16 cellular contexts compared by ENCODE assay signal in the genomic region with DNA sequence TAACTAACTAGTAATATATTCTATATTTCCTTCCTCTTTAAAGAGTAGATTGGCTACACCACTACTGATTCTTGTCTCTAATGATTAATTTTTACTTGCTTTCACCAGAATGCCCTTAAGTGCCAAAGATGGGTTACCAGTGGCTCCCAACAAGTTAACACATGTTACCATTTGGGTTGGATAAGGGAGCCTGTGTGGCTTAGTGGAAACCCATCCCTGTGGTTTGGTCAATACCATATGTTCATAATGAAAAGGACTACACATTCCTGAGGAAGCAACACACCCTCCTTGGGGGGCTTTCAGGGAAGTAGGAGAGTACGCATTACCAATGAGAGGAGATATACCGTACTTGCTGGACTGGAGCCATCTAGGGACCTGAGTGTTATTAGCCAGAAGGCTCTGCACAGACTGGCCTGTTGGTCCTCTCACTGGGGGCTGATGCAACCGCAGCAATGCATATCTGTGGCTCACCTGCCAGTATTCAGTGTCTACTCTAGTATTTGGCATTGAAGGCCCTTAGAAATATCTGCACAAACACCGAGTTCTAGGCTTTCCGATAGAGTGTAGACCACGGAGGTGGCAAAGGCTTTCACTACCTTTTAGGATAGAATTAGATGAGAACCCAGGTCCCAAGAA. TPM values are rescaled to one million over a fixed set of nuclear protein-coding genes. Genes with fewer than 3 reads are reported as not detected.
DNase-seq lines count a peak whose midpoint lies in the region; FAIRE-seq and TF ChIP-seq lines count a peak whose summit lies in the region.
"Had no signal": no experiment of that assay in that cellular context is flagged by ENCODE, and none has a peak within 500 bp of the region (broad histone marks: within the 10 kb centered on the region; RNA-seq: fewer than 3 reads in every experiment).

No MANE protein-coding gene starts in this region.

- H2AFZ ChIP-seq in mammary epithelial cell (ENCODE audit: low read depth, low read length), result no peak overlapping the region
- H2AFZ ChIP-seq in astrocyte (ENCODE audit: low read depth, low read length), result no peak overlapping the region
- no peak overlapping the region for H2AFZ ChIP-seq in keratinocyte (ENCODE audit: control insufficient read depth, low read length)
- H2AFZ ChIP-seq: GM23338 had no signal

- H3K9me3 Mint-ChIP-seq in MCF 10A (ENCODE audit: unreplicated experiment), result no peaks in the 10 kb centered on the region
- H3K9me3 Mint-ChIP-seq in astrocyte (ENCODE audit: unreplicated experiment), result no peaks in the 10 kb centered on the region
- H3K9me3 Mint-ChIP-seq in activated CD4-positive, alpha-beta memory T cell treated with anti-CD3 and anti-CD28 coated beads for 36 hours, result no peaks in the 10 kb centered on the region
- H3K9me3 Mint-ChIP-seq: GM23338 had no signal

- no peak for TF ChIP-seq POLR2A in esophagus muscularis mucosa (IDR thresholded peaks at IDR 0.05; ENCODE audit: low read depth)

- no peak for TF ChIP-seq CTCF in mammary epithelial cell (conservative IDR thresholded peaks at IDR 0.05 in 1 of 2, IDR thresholded peaks at IDR 0.05 in 1 of 2; ENCODE audit: extremely low read depth in 1 of 2, insufficient read depth in 1 of 2, low read depth in 1 of 2, low read length in 2 of 2)
- no peak for TF ChIP-seq CTCF in MCF 10A (IDR thresholded peaks at IDR 0.05; ENCODE audit: unreplicated experiment)
- TF ChIP-seq CTCF in astrocyte (IDR thresholded peaks at IDR 0.05; ENCODE audit: insufficient read depth, low read depth, low read length), result no peak
- TF ChIP-seq CTCF in keratinocyte (optimal IDR thresholded peaks at IDR 0.05 in 1 of 3, IDR thresholded peaks at IDR 0.05 in 1 of 3, conservative IDR thresholded peaks at IDR 0.05 in 1 of 3; ENCODE audit: extremely low read depth in 1 of 3, insufficient read depth in 2 of 3, low read length in 3 of 3), result no peak
- no peak for TF ChIP-seq CTCF in esophagus muscularis mucosa (IDR thresholded peaks at IDR 0.05)

- H4K20me1 ChIP-seq in mammary epithelial cell (ENCODE audit: insufficient read depth, low read length) (no peaks in the 10 kb centered on the region), astrocyte (ENCODE audit: insufficient read depth, low read length) (no peaks in the 10 kb centered on the region), keratinocyte (ENCODE audit: control insufficient read depth, extremely low read depth, insufficient read depth, low read length) (no peaks in the 10 kb centered on the region)
- H4K20me1 ChIP-seq: BLaER1 treated with 17β-estradiol and CSF1 and Interleukin-3, amounts not matched to agents 10 nM and 100 nM had no signal

- H3K36me3 ChIP-seq in mammary epithelial cell (ENCODE audit: insufficient read depth, low read length) (no peaks in the 10 kb centered on the region), astrocyte (ENCODE audit: insufficient read depth, low read length) (no peaks in the 10 kb centered on the region), keratinocyte (ENCODE audit: control insufficient read depth in 2 of 2, extremely low read depth in 1 of 2, insufficient read depth in 2 of 2, low read length in 2 of 2) (no peaks in the 10 kb centered on the region), esophagus muscularis mucosa (no peaks in the 10 kb centered on the region)
- H3K36me3 ChIP-seq: BLaER1 treated with 17β-estradiol and CSF1 and Interleukin-3, amounts not matched to agents 10 nM and 100 nM had no signal

- FAIRE-seq in astrocyte (lab: Jason Lieb, UNC), result no peak
- no peak for FAIRE-seq in keratinocyte (lab: Jason Lieb, UNC)
- FAIRE-seq: GM12878 had no signal

- TF ChIP-seq EP300 in esophagus muscularis mucosa (IDR thresholded peaks at IDR 0.05), result no peak

- intact Hi-C loops in mammary epithelial cell (cut with micrococcal nuclease), result no loop called here
- intact Hi-C loops in MCF 10A (cut with micrococcal nuclease), result no loop called here
- intact Hi-C loops in activated CD4-positive, alpha-beta memory T cell treated with anti-CD3 and anti-CD28 coated beads for 36 hours (cut with micrococcal nuclease), result no loop called here
- intact Hi-C loops in esophagus muscularis mucosa (cut with DNase I), result no loop called here

- CTCF ChIA-PET in mammary epithelial cell (lab: Charles Lee; ENCODE audit: low non-redundant PET) (no interaction called here), MCF 10A (lab: Yijun Ruan, JAX) (no interaction called here)
- CTCF ChIA-PET in activated CD4-positive, alpha-beta memory T cell treated with anti-CD3 and anti-CD28 coated beads for 36 hours (lab: Charles Lee), result no interaction called here

- DNase-seq in mammary epithelial cell, result peak; percentile 53
- no peak for DNase-seq in MCF 10A (ENCODE audit: unreplicated experiment)
- no peak for DNase-seq in astrocyte (ENCODE audit: low read depth)
- DNase-seq in keratinocyte (ENCODE audit: low read depth, low spot score), result peak; percentile 81
- no peak for DNase-seq in activated CD4-positive, alpha-beta memory T cell treated with anti-CD3 and anti-CD28 coated beads for 36 hours
- DNase-seq in esophagus muscularis mucosa (ENCODE audit: extremely low spot score), result no peak
- no peak for DNase-seq in activated CD4-positive, alpha-beta T cell treated with anti-CD3 and anti-CD28 coated beads, Interleukin-2, amount 50 U/mL, for 48 hours
- no peak for DNase-seq in SHP77 treated with DMSO at 0.1 percent for 48 hours (lab: John Stamatoyannopoulos, UW)
- DNase-seq: ACHN; CD4-positive, CD25-positive, alpha-beta regulatory T cell; DMS79; H7 had no signal

- no peaks in the 10 kb centered on the region for H3K9me1 ChIP-seq in keratinocyte (ENCODE audit: control insufficient read depth, extremely low read depth, insufficient read depth, low read length)

- H3K9me3 ChIP-seq in mammary epithelial cell (replicated peaks; ENCODE audit: insufficient read depth, low read length) (no peaks in the 10 kb centered on the region), astrocyte (ENCODE audit: insufficient read depth, low read depth, low read length) (no peaks in the 10 kb centered on the region), keratinocyte (ENCODE audit: control insufficient read depth, low read depth, low read length) (no peaks in the 10 kb centered on the region), esophagus muscularis mucosa (no peaks in the 10 kb centered on the region)
- H3K9me3 ChIP-seq: BLaER1 treated with 17β-estradiol and CSF1 and Interleukin-3, amounts not matched to agents 10 nM and 100 nM had no signal

- H3K27me3 Mint-ChIP-seq in MCF 10A (ENCODE audit: insufficient read depth, unreplicated experiment) (peaks cover 87% of the 10 kb centered on the region), astrocyte (ENCODE audit: low read depth, unreplicated experiment) (peaks cover 29% of the 10 kb centered on the region)
- H3K27me3 Mint-ChIP-seq in activated CD4-positive, alpha-beta memory T cell treated with anti-CD3 and anti-CD28 coated beads for 36 hours, result peaks cover 38% of the 10 kb centered on the region

- H3K27ac Mint-ChIP-seq in MCF 10A (ENCODE audit: low read depth, unreplicated experiment), result no peak overlapping the region
- H3K27ac Mint-ChIP-seq in astrocyte (ENCODE audit: unreplicated experiment), result peak overlapping the region; percentile 14
- no peak overlapping the region for H3K27ac Mint-ChIP-seq in activated CD4-positive, alpha-beta memory T cell treated with anti-CD3 and anti-CD28 coated beads for 36 hours
- H3K27ac Mint-ChIP-seq: CD4-positive, CD25-positive, alpha-beta regulatory T cell; GM23338 had no signal

- dilution Hi-C loops in mammary epithelial cell (cut with HindIII; ENCODE audit: low sequenced_read_pairs), result no loop called here
- dilution Hi-C loops in keratinocyte (cut with MboI; ENCODE audit: extremely low pct_ligation_motif_present, low sequenced_read_pairs), result no loop called here

- in situ Hi-C loops in mammary epithelial cell (cut with MboI; ENCODE audit: low sequenced_read_pairs in 2 of 2), result no loop called here

- H3K27me3 ChIP-seq in mammary epithelial cell (ENCODE audit: insufficient read depth, low read length), result peaks cover 7% of the 10 kb centered on the region
- peaks cover 27% of the 10 kb centered on the region for H3K27me3 ChIP-seq in astrocyte (ENCODE audit: insufficient read depth, low read length)
- H3K27me3 ChIP-seq in keratinocyte (ENCODE audit: control insufficient read depth, extremely low read depth, insufficient read depth, low read length), result peaks cover 54% of the 10 kb centered on the region
- H3K27me3 ChIP-seq in esophagus muscularis mucosa, result peaks cover 0 to 14% (median 0%) of the 10 kb centered on the region in 4 donors
- H3K27me3 ChIP-seq: BLaER1 treated with 17β-estradiol and CSF1 and Interleukin-3, amounts not matched to agents 10 nM and 100 nM had no signal

- 61% methylated on average over 6 of the region's 6 CpGs for WGBS in mammary epithelial cell (ENCODE audit: low coverage, missing lambda C conversion rate)
- 95% methylated on average over 6 of the region's 6 CpGs for WGBS in esophagus muscularis mucosa

- H3K4me3 Mint-ChIP-seq in MCF 10A (ENCODE audit: unreplicated experiment) (no peak overlapping the region), astrocyte (ENCODE audit: unreplicated experiment) (no peak overlapping the region)
- H3K4me3 Mint-ChIP-seq in activated CD4-positive, alpha-beta memory T cell treated with anti-CD3 and anti-CD28 coated beads for 36 hours, result no peak overlapping the region
- H3K4me3 Mint-ChIP-seq: CD4-positive, CD25-positive, alpha-beta regulatory T cell; GM23338 had no signal

- H3K79me2 ChIP-seq in mammary epithelial cell (ENCODE audit: insufficient read depth, low read length) (no peaks in the 10 kb centered on the region), astrocyte (ENCODE audit: insufficient read depth, low read length) (no peaks in the 10 kb centered on the region), keratinocyte (ENCODE audit: control insufficient read depth, insufficient read depth, low read length) (no peaks in the 10 kb centered on the region)

- no peak overlapping the region for H3K9ac ChIP-seq in mammary epithelial cell (ENCODE audit: insufficient read depth, low read length)
- H3K9ac ChIP-seq in astrocyte (ENCODE audit: low read length), result no peak overlapping the region
- no peak overlapping the region for H3K9ac ChIP-seq in keratinocyte (ENCODE audit: control insufficient read depth, extremely low read depth, insufficient read depth, low read length)
- H3K9ac ChIP-seq: BLaER1 treated with 17β-estradiol and CSF1 and Interleukin-3, amounts not matched to agents 10 nM and 100 nM had no signal

- POLR2A ChIA-PET in MCF 10A (lab: Yijun Ruan, JAX), result no interaction called here
- POLR2A ChIA-PET in activated CD4-positive, alpha-beta memory T cell treated with anti-CD3 and anti-CD28 coated beads for 36 hours (lab: Charles Lee), result no interaction called here

- no peak overlapping the region for H3K4me3 ChIP-seq in mammary epithelial cell (replicated peaks in 1 of 3; ENCODE audit: insufficient read depth in 1 of 3, low read depth in 2 of 3, low read length in 3 of 3)
- H3K4me3 ChIP-seq in astrocyte (ENCODE audit: insufficient read depth, low read depth, low read length), result no peak overlapping the region
- no peak overlapping the region for H3K4me3 ChIP-seq in keratinocyte (ENCODE audit: control insufficient read depth in 2 of 3, extremely low read depth in 1 of 3, insufficient read depth in 2 of 3, low read depth in 1 of 3, low read length in 3 of 3)
- no peak overlapping the region for H3K4me3 ChIP-seq in esophagus muscularis mucosa
- H3K4me3 ChIP-seq: BLaER1 treated with 17β-estradiol and CSF1 and Interleukin-3, amounts not matched to agents 10 nM and 100 nM; GM12878; GM23338 had no signal

- H3K27ac ChIP-seq in mammary epithelial cell (ENCODE audit: insufficient read depth, low read depth, low read length) (no peak overlapping the region), astrocyte (ENCODE audit: low read depth, low read length) (no peak overlapping the region), keratinocyte (ENCODE audit: control insufficient read depth, insufficient read depth, low read length) (no peak overlapping the region), esophagus muscularis mucosa (replicated peaks in 1 of 4) (no peak overlapping the region)
- H3K27ac ChIP-seq: BLaER1 treated with 17β-estradiol and CSF1 and Interleukin-3, amounts not matched to agents 10 nM and 100 nM; HL-60 had no signal

- BruUV-seq in mammary epithelial cell (replicated peaks; lab: Mats Ljungman, UMichigan), result no TSS peak
- no TSS peak for BruUV-seq in MCF 10A (replicated peaks; lab: Mats Ljungman, UMichigan)

- no peaks in the 10 kb centered on the region for H3K4me1 Mint-ChIP-seq in MCF 10A (ENCODE audit: insufficient read depth, unreplicated experiment)
- H3K4me1 Mint-ChIP-seq in astrocyte (ENCODE audit: low read depth, unreplicated experiment), result peaks cover 26% of the 10 kb centered on the region
- H3K4me1 Mint-ChIP-seq in activated CD4-positive, alpha-beta memory T cell treated with anti-CD3 and anti-CD28 coated beads for 36 hours (ENCODE audit: low read depth), result no peaks in the 10 kb centered on the region
- H3K4me1 Mint-ChIP-seq: CD4-positive, CD25-positive, alpha-beta regulatory T cell had no signal

- H3K4me2 ChIP-seq in mammary epithelial cell (ENCODE audit: insufficient read depth, low read depth, low read length) (peak overlapping the region; percentile 18), astrocyte (ENCODE audit: low read length) (no peak overlapping the region), keratinocyte (ENCODE audit: control insufficient read depth, extremely low read depth, insufficient read depth, low read depth, low read length) (no peak overlapping the region)
- H3K4me2 ChIP-seq: BLaER1 treated with 17β-estradiol and CSF1 and Interleukin-3, amounts not matched to agents 10 nM and 100 nM had no signal

- H3K36me3 Mint-ChIP-seq in MCF 10A (ENCODE audit: insufficient read depth, unreplicated experiment), result no peaks in the 10 kb centered on the region
- H3K36me3 Mint-ChIP-seq in astrocyte (ENCODE audit: low read depth, unreplicated experiment), result no peaks in the 10 kb centered on the region
- no peaks in the 10 kb centered on the region for H3K36me3 Mint-ChIP-seq in activated CD4-positive, alpha-beta memory T cell treated with anti-CD3 and anti-CD28 coated beads for 36 hours
- H3K36me3 Mint-ChIP-seq: CD4-positive, CD25-positive, alpha-beta regulatory T cell had no signal

- H3K4me1 ChIP-seq in mammary epithelial cell (ENCODE audit: insufficient read depth, low read length) (peaks cover 10% of the 10 kb centered on the region), astrocyte (ENCODE audit: insufficient read depth, low read length) (no peaks in the 10 kb centered on the region), keratinocyte (ENCODE audit: control insufficient read depth, extremely low read depth, insufficient read depth, low read length) (no peaks in the 10 kb centered on the region), esophagus muscularis mucosa (peaks cover 0 to 4% (median 2%) of the 10 kb centered on the region in 4 donors)

RNA-seq across cellular contexts. Expression of a gene that starts 29.3 kb away (rescaled TPM):
- total RNA-seq in mammary epithelial cell, result 10 to 100 TPM in 1 of 2 donors, 1 to 10 TPM in 1; 6.5 to 42.9 TPM
- polyA plus RNA-seq in mammary epithelial cell, result 11.5 TPM
- 45.4 TPM for polyA minus RNA-seq in mammary epithelial cell
- total RNA-seq in MCF 10A (2022), result 59.2 and 69.7 TPM in 2 replicates
- 16.3 and 17.7 TPM in 2 replicates for total RNA-seq in astrocyte
- 4.6 to 10.4 TPM (median 6.7 TPM) in 3 replicates for polyA plus RNA-seq in keratinocyte
- polyA plus RNA-seq in keratinocyte (2011; ENCODE audit: low read depth), result 12.3 TPM
- polyA plus RNA-seq in keratinocyte (2011; cell fraction: cytosol; rRNA removed), result 2.3 and 2.4 TPM in 2 replicates
- 26.3 and 30.3 TPM in 2 replicates for polyA plus RNA-seq in keratinocyte (2011; cell fraction: nucleus; rRNA removed)
- 10.5 and 12.6 TPM in 2 replicates for polyA plus RNA-seq in keratinocyte (2012; ENCODE audit: low replicate concordance)
- polyA minus RNA-seq in keratinocyte, result 23.0 to 62.6 TPM (median 25.4 TPM) in 3 replicates
- 5.6 TPM for polyA minus RNA-seq in keratinocyte (2011; cell fraction: cytosol; rRNA and poly(A)+ RNA removed)
- 34.4 and 46.8 TPM in 2 replicates for polyA minus RNA-seq in keratinocyte (2011; cell fraction: nucleus; rRNA and poly(A)+ RNA removed)
- under 1 TPM; 0.29 to 0.34 TPM for total RNA-seq in activated CD4-positive, alpha-beta memory T cell treated with anti-CD3 and anti-CD28 coated beads for 36 hours
- 10 to 100 TPM; 19.8 to 41.6 (median 27.9) TPM for total RNA-seq in esophagus muscularis mucosa

Comparison
In these comparisons a context has a peak if more than half of its experiments do, and no peak if none do; other contexts are left out.
1. DNase-seq: peak in mammary epithelial cell (single experiment) and keratinocyte (single experiment); none in MCF 10A (single experiment), astrocyte (single experiment), activated CD4-positive, alpha-beta memory T cell treated with anti-CD3 and anti-CD28 coated beads for 36 hours (single experiment), esophagus muscularis mucosa (single experiment), activated CD4-positive, alpha-beta T cell treated with anti-CD3 and anti-CD28 coated beads, Interleukin-2, amount 50 U/mL, for 48 hours (0 of 2) and SHP77 treated with DMSO at 0.1 percent for 48 hours (single experiment).
2. RNA of a gene that starts 29.3 kb away (total RNA-seq): 59.2 to 69.7 TPM in MCF 10A, 6.5 to 42.9 TPM in mammary epithelial cell, 19.8 to 41.6 TPM in esophagus muscularis mucosa and 16.3 to 17.7 TPM in astrocyte; 0.29 to 0.34 TPM in activated CD4-positive, alpha-beta memory T cell treated with anti-CD3 and anti-CD28 coated beads for 36 hours; every median in the first group is over 4 times any median in the second.